Comparison of ENCODE assay signal across 9 cellular contexts in genomic region chr11:114398303-114398920, GRCh38.
DNase-seq lines count a peak whose midpoint lies in the region; ATAC-seq lines count a peak whose summit lies in the region.
"Had no signal": no experiment of that assay in that cellular context is flagged by ENCODE, and none has a peak within 500 bp of the region (broad histone marks: within the 10 kb centered on the region; RNA-seq: fewer than 3 reads in every experiment).

No MANE protein-coding gene starts in this region.

- H3K27ac Mint-ChIP-seq in stimulated activated naive CD8-positive, alpha-beta T cell treated with anti-CD3 and anti-CD28 coated beads, Interleukin-15, Interleukin-2, amounts not matched to agents 100 ng/mL and 50 ng/mL, for 24 hours: peak overlapping the region; percentile 90
- H3K27ac Mint-ChIP-seq in activated naive CD8-positive, alpha-beta T cell: peak overlapping the region; percentile 13
- H3K27ac Mint-ChIP-seq in memory B cell: peak overlapping the region; percentile 98

- no peaks in the 10 kb centered on the region for H3K9me3 Mint-ChIP-seq in stimulated activated naive CD8-positive, alpha-beta T cell treated with anti-CD3 and anti-CD28 coated beads, Interleukin-15, Interleukin-2, amounts not matched to agents 100 ng/mL and 50 ng/mL, for 24 hours
- no peaks in the 10 kb centered on the region for H3K9me3 Mint-ChIP-seq in activated naive CD8-positive, alpha-beta T cell (ENCODE audit: low read depth)
- no peaks in the 10 kb centered on the region for H3K9me3 Mint-ChIP-seq in memory B cell

- ATAC-seq in stimulated activated naive CD8-positive, alpha-beta T cell treated with anti-CD3 and anti-CD28 coated beads, Interleukin-15, Interleukin-2, amounts not matched to agents 100 U/mL and 50 U/mL, for 24 hours: no peak
- ATAC-seq in memory B cell (ENCODE audit: low read depth) (no peak), HG02588 (IDR thresholded peaks at IDR 0.05; ENCODE audit: unreplicated experiment) (no peak), HG03039 (IDR thresholded peaks at IDR 0.05; ENCODE audit: unreplicated experiment) (no peak)

- H3K4me3 Mint-ChIP-seq in stimulated activated naive CD8-positive, alpha-beta T cell treated with anti-CD3 and anti-CD28 coated beads, Interleukin-15, Interleukin-2, amounts not matched to agents 100 ng/mL and 50 ng/mL, for 24 hours: peak overlapping the region; percentile 90
- peak overlapping the region; percentile 97 for H3K4me3 Mint-ChIP-seq in activated naive CD8-positive, alpha-beta T cell
- peak overlapping the region; percentile 53 for H3K4me3 Mint-ChIP-seq in memory B cell

- H3K4me1 Mint-ChIP-seq in stimulated activated naive CD8-positive, alpha-beta T cell treated with anti-CD3 and anti-CD28 coated beads, Interleukin-15, Interleukin-2, amounts not matched to agents 100 ng/mL and 50 ng/mL, for 24 hours (ENCODE audit: low read depth): peaks cover 41% of the 10 kb centered on the region
- H3K4me1 Mint-ChIP-seq in activated naive CD8-positive, alpha-beta T cell (ENCODE audit: low read depth): peaks cover 43% of the 10 kb centered on the region
- peaks cover 21% of the 10 kb centered on the region for H3K4me1 Mint-ChIP-seq in memory B cell

- peaks cover 30% of the 10 kb centered on the region for H3K36me3 Mint-ChIP-seq in stimulated activated naive CD8-positive, alpha-beta T cell treated with anti-CD3 and anti-CD28 coated beads, Interleukin-15, Interleukin-2, amounts not matched to agents 100 ng/mL and 50 ng/mL, for 24 hours (ENCODE audit: low read depth)
- H3K36me3 Mint-ChIP-seq in activated naive CD8-positive, alpha-beta T cell: peaks cover 8% of the 10 kb centered on the region
- peaks cover 5% of the 10 kb centered on the region for H3K36me3 Mint-ChIP-seq in memory B cell

- H3K27me3 Mint-ChIP-seq in stimulated activated naive CD8-positive, alpha-beta T cell treated with anti-CD3 and anti-CD28 coated beads, Interleukin-15, Interleukin-2, amounts not matched to agents 100 ng/mL and 50 ng/mL, for 24 hours: no peaks in the 10 kb centered on the region
- no peaks in the 10 kb centered on the region for H3K27me3 Mint-ChIP-seq in activated naive CD8-positive, alpha-beta T cell
- no peaks in the 10 kb centered on the region for H3K27me3 Mint-ChIP-seq in memory B cell

- DNase-seq in stimulated activated naive CD8-positive, alpha-beta T cell treated with anti-CD3 and anti-CD28 coated beads, Interleukin-15, Interleukin-2, amounts not matched to agents 100 U/mL and 50 U/mL, for 24 hours: no peak
- DNase-seq in memory B cell (ENCODE audit: low spot score in 2 of 2) (no peak), iPS-NIHi11 (ENCODE audit: low spot score) (no peak), retina (no peak)
- DNase-seq: stimulated activated CD4-positive, alpha-beta T cell treated with anti-CD3 and anti-CD28 coated beads, Interleukin-4, amount 100 ng/mL, for 24 hours had no signal

Comparison
In these comparisons a context has a peak if more than half of its experiments do, and no peak if none do; other contexts are left out.
1. H3K27ac Mint-ChIP-seq: peak in every context shown above with its lines; median percentile 98 in memory B cell; 90 in stimulated activated naive CD8-positive, alpha-beta T cell treated with anti-CD3 and anti-CD28 coated beads, Interleukin-15, Interleukin-2, amounts not matched to agents 100 ng/mL and 50 ng/mL, for 24 hours; 13 in activated naive CD8-positive, alpha-beta T cell.